9 cellular contexts compared by ENCODE assay signal in genomic region chr7:139681463-139681755, GRCh38.
DNase-seq lines count a peak whose midpoint lies in the region; ATAC-seq and TF ChIP-seq lines count a peak whose summit lies in the region.
"Had no signal": no experiment of that assay in that cellular context is flagged by ENCODE, and none has a peak within 500 bp of the region (broad histone marks: within the 10 kb centered on the region; RNA-seq: fewer than 3 reads in every experiment).

No MANE protein-coding gene starts in this region.

- H3K18ac ChIP-seq in mesendoderm (ENCODE audit: low read length), result no peak overlapping the region

- H3K4me2 ChIP-seq in mesendoderm (ENCODE audit: low read length), result no peak overlapping the region

- H3K36me3 ChIP-seq in body of pancreas (replicated peaks in 1 of 2; ENCODE audit: insufficient read depth in 1 of 2, low read depth in 2 of 2), result no peaks in the 10 kb centered on the region
- H3K36me3 ChIP-seq in mesendoderm (ENCODE audit: control insufficient read depth, insufficient read depth, low read length), result no peaks in the 10 kb centered on the region

- peaks cover 51% of the 10 kb centered on the region for H3K4me1 ChIP-seq in body of pancreas
- peaks cover 9% of the 10 kb centered on the region for H3K4me1 ChIP-seq in mesendoderm (ENCODE audit: control insufficient read depth, low read depth, low read length)

- CTCF ChIA-PET in AG04450 (lab: Charles Lee), result interaction anchor here (0.6 to 1.3 kb wide), 3 partner anchors 56 to 96 kb away, joined by 3 to 6 read pairs (median 3); partner anchors contain the start of gene HIPK2

- DNase-seq in AG04450 (ENCODE audit: low read depth, low spot score), result no peak
- peak; percentile 48 for DNase-seq in NCI-H187 treated with DMSO at 0.1 percent for 48 hours (lab: John Stamatoyannopoulos, UW)
- DNase-seq in body of pancreas, result no peak
- DNase-seq in mesendoderm, result peak; percentile 30
- DNase-seq in NOMO-1 treated with DMSO at 0.1 percent for 48 hours (lab: John Stamatoyannopoulos, UW; ENCODE audit: unreplicated experiment), result no peak
- no peak for DNase-seq in GF-D8 (lab: John Stamatoyannopoulos, UW)
- DNase-seq: NCI-H1930 had no signal

- no peak overlapping the region for H3K9ac ChIP-seq in mesendoderm (ENCODE audit: low read length)

- intact Hi-C loops in body of pancreas (cut with DNase I), result no loop called here

- no peaks in the 10 kb centered on the region for H3K27me3 ChIP-seq in AG04450 (ENCODE audit: control insufficient read depth, insufficient read depth, low read length)
- H3K27me3 ChIP-seq in body of pancreas, result no peaks in the 10 kb centered on the region
- H3K27me3 ChIP-seq in mesendoderm (ENCODE audit: insufficient read depth, low read length, poor library complexity), result no peaks in the 10 kb centered on the region

- H3K4me3 ChIP-seq in AG04450 (ENCODE audit: low read depth, low read length), result no peak overlapping the region
- no peak overlapping the region for H3K4me3 ChIP-seq in body of pancreas
- no peak overlapping the region for H3K4me3 ChIP-seq in mesendoderm (ENCODE audit: low read length)

- no peak overlapping the region for H4K8ac ChIP-seq in mesendoderm (ENCODE audit: low read depth, low read length)

- TF ChIP-seq POLR2A in body of pancreas (IDR thresholded peaks at IDR 0.05) (no peak), GM18505 (IDR thresholded peaks at IDR 0.05; ENCODE audit: borderline replicate concordance, extremely low read depth, insufficient read depth, insufficient read length) (no peak)

- H3K79me2 ChIP-seq in mesendoderm (ENCODE audit: control insufficient read depth, insufficient read depth, low read length), result no peaks in the 10 kb centered on the region

- peaks cover 5% of the 10 kb centered on the region; the same call in 1 of the 2 replicates for H3K9me3 ChIP-seq in AG04450 (ENCODE audit: control insufficient read depth, insufficient read depth, low read length)
- H3K9me3 ChIP-seq in body of pancreas, result no peaks in the 10 kb centered on the region

- H2BK5ac ChIP-seq in mesendoderm (ENCODE audit: low read length), result no peak overlapping the region

- H3K27ac ChIP-seq in AG04450 (ENCODE audit: low read depth, low read length), result peak overlapping the region; percentile 98
- H3K27ac ChIP-seq in body of pancreas, result peak overlapping the region in 3 of 4 donors; percentile 75 to 90 (median 79)
- H3K27ac ChIP-seq in mesendoderm (ENCODE audit: low read depth, low read length), result no peak overlapping the region

- no peaks in the 10 kb centered on the region for H3K79me1 ChIP-seq in mesendoderm (ENCODE audit: low read length)

- POLR2A ChIA-PET in AG04450 (lab: Yijun Ruan, JAX), result interaction anchor here (1.0 to 2.7 kb wide), 3 partner anchors 13 to 234 kb away, joined by 3 to 18 read pairs (median 7); no protein-coding TSS in a partner anchor

- no peak overlapping the region for H2BK15ac ChIP-seq in mesendoderm (replicated peaks; ENCODE audit: low read depth)

- H2BK120ac ChIP-seq in mesendoderm (ENCODE audit: low read depth, low read length), result no peak overlapping the region

- TF ChIP-seq CTCF in AG04450 (IDR thresholded peaks at IDR 0.05; ENCODE audit: low read depth, low read length) (no peak), body of pancreas (IDR thresholded peaks at IDR 0.05) (no peak)

- 97 to 99% methylated on average over 6 of the region's 6 CpGs for WGBS in body of pancreas, 2 donors
- WGBS in mesendoderm (ENCODE audit: extremely low coverage, insufficient coverage, low lambda C conversion rate), result no CpG with 5 or more reads among the region's 6 CpGs

- no peak overlapping the region for H4K5ac ChIP-seq in mesendoderm (ENCODE audit: low read length)

- no peak overlapping the region for H3K4ac ChIP-seq in mesendoderm (ENCODE audit: low read depth, low read length)

- H3K56ac ChIP-seq in mesendoderm (ENCODE audit: low read length), result no peak overlapping the region

- H2AK5ac ChIP-seq in mesendoderm (ENCODE audit: low read length), result no peak overlapping the region

- no peak overlapping the region for H3K23ac ChIP-seq in mesendoderm (ENCODE audit: low read length)

- ATAC-seq in body of pancreas (no peak), GM18867 (IDR thresholded peaks at IDR 0.05; ENCODE audit: unreplicated experiment) (no peak), GM18505 (IDR thresholded peaks at IDR 0.05; ENCODE audit: unreplicated experiment) (no peak)

Comparison
In these comparisons a context has a peak if more than half of its experiments do, and no peak if none do; other contexts are left out.
1. DNase-seq: peak in NCI-H187 treated with DMSO at 0.1 percent for 48 hours (single experiment) and mesendoderm (single experiment); none in AG04450 (single experiment), body of pancreas (0 of 4), NOMO-1 treated with DMSO at 0.1 percent for 48 hours (single experiment) and GF-D8 (single experiment).